8 cellular contexts compared by ENCODE assay signal in the genomic region with DNA sequence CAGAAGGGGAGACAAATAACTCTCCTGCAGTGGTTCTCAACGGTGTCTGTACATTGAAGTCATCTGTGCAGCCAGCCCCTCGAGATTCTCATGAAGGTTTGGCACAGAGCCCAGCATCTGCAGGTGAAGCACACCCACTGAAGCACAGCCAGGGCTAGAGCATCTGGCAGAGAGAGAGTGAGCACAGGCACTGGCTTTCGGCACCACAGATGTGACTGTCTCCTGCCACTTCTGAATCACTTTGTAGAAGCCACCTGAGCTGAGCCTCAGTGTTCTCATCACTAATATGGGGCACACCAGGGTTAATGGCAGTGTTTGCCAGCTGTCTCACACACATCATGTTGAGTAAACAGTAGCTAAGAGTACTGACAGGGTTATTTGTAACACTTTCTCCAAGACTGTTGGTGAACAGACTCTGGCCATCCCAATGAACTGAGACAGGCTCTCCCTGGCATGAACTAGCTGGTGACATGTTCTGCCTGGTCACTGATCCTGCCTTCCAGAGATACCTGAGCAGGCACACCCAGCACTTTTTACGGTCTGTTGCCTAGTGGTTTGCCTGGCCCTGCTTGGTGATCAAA. TPM values are rescaled to one million over a fixed set of nuclear protein-coding genes. Genes with fewer than 3 reads are reported as not detected.
DNase-seq lines count a peak whose midpoint lies in the region; ATAC-seq lines count a peak whose summit lies in the region.

No MANE protein-coding gene starts in this region.

- no peak overlapping the region for H2BK5ac ChIP-seq in mesenchymal stem cell (ENCODE audit: low read depth, low read length, poor library complexity, severe bottlenecking)

- H3K36me3 Mint-ChIP-seq in activated T-cell treated with anti-CD3 and anti-CD28 coated beads, Interleukin-2, amount 50 U/mL, for 24 hours (ENCODE audit: low read depth), result peaks cover 90% of the 10 kb centered on the region

- peak overlapping the region in 1 of 2 experiments; percentile 63 for H3K14ac ChIP-seq in mesenchymal stem cell (ENCODE audit: low read length in 2 of 2)

- peak overlapping the region in 1 of 2 experiments; percentile 51 for H3K4me3 ChIP-seq in mesenchymal stem cell (ENCODE audit: insufficient read depth in 1 of 2, low read depth in 1 of 2, low read length in 2 of 2)

- peak overlapping the region; percentile 14 for H4K91ac ChIP-seq in mesenchymal stem cell (ENCODE audit: low read length)

- H3K4me1 ChIP-seq in mesenchymal stem cell (ENCODE audit: control insufficient read depth, insufficient read depth, low read depth, low read length), result peaks cover 30% of the 10 kb centered on the region

- peaks cover 23 to 48% of the 10 kb centered on the region in 2 experiments for H3K36me3 ChIP-seq in mesenchymal stem cell (ENCODE audit: control insufficient read depth in 1 of 2, insufficient read depth in 2 of 2, low read depth in 1 of 2, low read length in 2 of 2)

- H2BK12ac ChIP-seq in mesenchymal stem cell (ENCODE audit: low read length in 2 of 2), result peak overlapping the region; percentile 4 to 70

- peak overlapping the region; percentile 19 for H3K9ac ChIP-seq in mesenchymal stem cell (ENCODE audit: low read length)

- peak overlapping the region; percentile 88 for H3K27ac Mint-ChIP-seq in activated T-cell treated with anti-CD3 and anti-CD28 coated beads, Interleukin-2, amount 50 U/mL, for 24 hours

- H4K8ac ChIP-seq in mesenchymal stem cell (ENCODE audit: low read length), result peak overlapping the region; percentile 10

- H2AFZ ChIP-seq in mesenchymal stem cell (ENCODE audit: low read depth, low read length), result no peak overlapping the region

- H3K4ac ChIP-seq in mesenchymal stem cell (ENCODE audit: low read depth in 1 of 2, low read length in 2 of 2), result peak overlapping the region; percentile 2 to 64

- H2BK15ac ChIP-seq in mesenchymal stem cell (ENCODE audit: low read depth, poor library complexity, severe bottlenecking), result peak overlapping the region; percentile 29

- H3K27ac ChIP-seq in mesenchymal stem cell (ENCODE audit: low read length, poor library complexity, severe bottlenecking), result peak overlapping the region; percentile 72

- H3K4me3 Mint-ChIP-seq in activated T-cell treated with anti-CD3 and anti-CD28 coated beads, Interleukin-2, amount 50 U/mL, for 24 hours, result no peak overlapping the region

- 78% methylated on average over 4 of the region's 4 CpGs for WGBS in mesenchymal stem cell

- peak; percentile 47 for DNase-seq in stimulated activated CD4-positive, alpha-beta T cell treated with anti-CD3 and anti-CD28 coated beads, Interleukin-1b, Interleukin-23, amount 100 ng/mL, for 48 hours
- DNase-seq in stimulated activated CD4-positive, alpha-beta T cell treated with anti-CD3 and anti-CD28 coated beads, Interleukin-4, amount 100 ng/mL, for 1 hour, result no peak
- peak; percentile 74 for DNase-seq in NCI-H1092 (lab: John Stamatoyannopoulos, UW)
- no peak for DNase-seq in activated T-cell treated with anti-CD3 and anti-CD28 coated beads, Interleukin-2, amount 50 U/mL, for 24 hours
- DNase-seq in mesenchymal stem cell, result no peak
- DNase-seq in NCI-H526 (lab: John Stamatoyannopoulos, UW), result no peak
- no peak for DNase-seq in central memory CD4-positive, alpha-beta T cell

- H3K9me3 Mint-ChIP-seq in activated T-cell treated with anti-CD3 and anti-CD28 coated beads, Interleukin-2, amount 50 U/mL, for 24 hours, result no peaks in the 10 kb centered on the region

- peak overlapping the region in 1 of 2 experiments; percentile 91 for H3K23ac ChIP-seq in mesenchymal stem cell (ENCODE audit: low read length in 2 of 2)

- peak overlapping the region; percentile 35 to 80 for H3K18ac ChIP-seq in mesenchymal stem cell (ENCODE audit: low read depth in 1 of 2, low read length in 2 of 2)

- no peaks in the 10 kb centered on the region for H3K9me3 ChIP-seq in mesenchymal stem cell (ENCODE audit: control insufficient read depth, low read length)

- H2BK120ac ChIP-seq in mesenchymal stem cell (ENCODE audit: low read depth, low read length), result no peak overlapping the region

- peaks cover 28% of the 10 kb centered on the region for H3K79me1 ChIP-seq in mesenchymal stem cell (replicated peaks; ENCODE audit: low read length, poor library complexity, severe bottlenecking)

- H3K4me1 Mint-ChIP-seq in activated T-cell treated with anti-CD3 and anti-CD28 coated beads, Interleukin-2, amount 50 U/mL, for 24 hours (ENCODE audit: low read depth), result peaks cover 66% of the 10 kb centered on the region

- no peak for ATAC-seq in GM21526 (IDR thresholded peaks at IDR 0.05; ENCODE audit: low FRiP score, unreplicated experiment)

- H2AK5ac ChIP-seq in mesenchymal stem cell (ENCODE audit: low read length, severe bottlenecking), result peak overlapping the region; percentile 57

- H3K27me3 Mint-ChIP-seq in activated T-cell treated with anti-CD3 and anti-CD28 coated beads, Interleukin-2, amount 50 U/mL, for 24 hours, result no peaks in the 10 kb centered on the region

- no peak overlapping the region for H3K4me2 ChIP-seq in mesenchymal stem cell (ENCODE audit: low read length, poor library complexity, severe bottlenecking)

- H3K27me3 ChIP-seq in mesenchymal stem cell (ENCODE audit: control insufficient read depth in 1 of 2, insufficient read depth in 1 of 2, low read length in 2 of 2), result no peaks in the 10 kb centered on the region

RNA-seq across cellular contexts. Expression of gene HSPB9, which starts 10.9 kb away (rescaled TPM):
- not detected for polyA plus RNA-seq in mesenchymal stem cell (2013, experiment 1 of 2)
- not detected for polyA plus RNA-seq in mesenchymal stem cell (2013, experiment 2 of 2)

RNA-seq across cellular contexts. Expression of gene KAT2A, which starts 12.4 kb away (rescaled TPM):
- polyA plus RNA-seq in mesenchymal stem cell (2013, experiment 1 of 2), result 14.9 TPM
- polyA plus RNA-seq in mesenchymal stem cell (2013, experiment 2 of 2), result 14.8 TPM

RNA-seq across cellular contexts. Expression of gene DHX58, which starts 21.0 kb away (rescaled TPM):
- polyA plus RNA-seq in mesenchymal stem cell (2013, experiment 1 of 2), result 2.0 TPM
- 1.5 TPM for polyA plus RNA-seq in mesenchymal stem cell (2013, experiment 2 of 2)

RNA-seq across cellular contexts. Expression of gene RAB5C, which starts 21.2 kb away (rescaled TPM):
- 239 TPM for polyA plus RNA-seq in mesenchymal stem cell (2013, experiment 1 of 2)
- 228 TPM for polyA plus RNA-seq in mesenchymal stem cell (2013, experiment 2 of 2)

RNA-seq across cellular contexts. Expression of gene ZNF385C, which starts 35.3 kb away (rescaled TPM):
- polyA plus RNA-seq in mesenchymal stem cell (2013, experiment 1 of 2), result 0.07 TPM
- 0.11 TPM for polyA plus RNA-seq in mesenchymal stem cell (2013, experiment 2 of 2)

Comparison
In these comparisons a context has a peak if more than half of its experiments do, and no peak if none do; other contexts are left out.
1. DNase-seq: peak in stimulated activated CD4-positive, alpha-beta T cell treated with anti-CD3 and anti-CD28 coated beads, Interleukin-1b, Interleukin-23, amount 100 ng/mL, for 48 hours (single experiment) and NCI-H1092 (single experiment); none in stimulated activated CD4-positive, alpha-beta T cell treated with anti-CD3 and anti-CD28 coated beads, Interleukin-4, amount 100 ng/mL, for 1 hour (single experiment), activated T-cell treated with anti-CD3 and anti-CD28 coated beads, Interleukin-2, amount 50 U/mL, for 24 hours (single experiment), mesenchymal stem cell (single experiment), NCI-H526 (0 of 2) and central memory CD4-positive, alpha-beta T cell (single experiment).